ENCODE assay signal across 29 cellular contexts in genomic region chr9:73089304-73089985, GRCh38.
A peak's percentile ranks its signal among the peaks of the same experiment; 100 is the strongest.
DNase-seq lines count a peak whose midpoint lies in the region; ATAC-seq, FAIRE-seq and TF ChIP-seq lines count a peak whose summit lies in the region.
"Had no signal": no experiment of that assay in that cellular context is flagged by ENCODE, and none has a peak within 500 bp of the region (broad histone marks: within the 10 kb centered on the region; RNA-seq: fewer than 3 reads in every experiment).

No MANE protein-coding gene starts in this region.

- no peaks in the 10 kb centered on the region for H3K9me2 ChIP-seq in PC-3 (replicated peaks; ENCODE audit: low read length)

- TF ChIP-seq POLR2A in H54 (IDR thresholded peaks at IDR 0.05; ENCODE audit: low read depth, low read length) (no peak), endothelial cell of umbilical vein (IDR thresholded peaks at IDR 0.05; ENCODE audit: low read depth, low read length) (no peak)

- BruUV-seq in PC-3 (replicated peaks; lab: Mats Ljungman, UMichigan) (no TSS peak), endothelial cell of umbilical vein (replicated peaks; lab: Mats Ljungman, UMichigan) (no TSS peak)

- POLR2A ChIA-PET in PC-3 (lab: Charles Lee; ENCODE audit: unreplicated experiment) (no interaction called here), endothelial cell of umbilical vein (lab: Charles Lee) (no interaction called here)
- POLR2A ChIA-PET in naive thymus-derived CD4-positive, alpha-beta T cell (lab: Charles Lee), result interaction anchor here (0.6 kb wide), 1 partner anchor 19 kb away, joined by 4 read pairs; no protein-coding TSS in a partner anchor

- peak; percentile 85 for FAIRE-seq in H54 (lab: Jason Lieb, UNC)
- no peak for FAIRE-seq in endothelial cell of umbilical vein (lab: Jason Lieb, UNC)
- FAIRE-seq in small intestine (lab: Jason Lieb, UNC), result no peak
- FAIRE-seq: GM18507 had no signal

- peak; percentile 63 for ATAC-seq in PC-3
- ATAC-seq in naive thymus-derived CD4-positive, alpha-beta T cell, result no peak

- H3K27ac ChIP-seq in PC-3 (ENCODE audit: low read length), result no peak overlapping the region
- no peak overlapping the region for H3K27ac ChIP-seq in endothelial cell of umbilical vein (ENCODE audit: insufficient read depth, low read depth, low read length)
- peak overlapping the region in 1 of 2 donors; percentile 32 for H3K27ac ChIP-seq in small intestine (ENCODE audit: low read depth in 1 of 2, low read length in 1 of 2)
- no peak overlapping the region for H3K27ac ChIP-seq in naive thymus-derived CD4-positive, alpha-beta T cell (ENCODE audit: low read depth, low read length)
- H3K27ac ChIP-seq: HL-60, Peyer's patch, SK-N-MC had no signal

- intact Hi-C loops in PC-3 (cut with micrococcal nuclease) (no loop called here), endothelial cell of umbilical vein (cut with micrococcal nuclease) (no loop called here)
- intact Hi-C loops in naive thymus-derived CD4-positive, alpha-beta T cell (cut with micrococcal nuclease), result no loop called here

- no peaks in the 10 kb centered on the region for H3K9me3 Mint-ChIP-seq in naive thymus-derived CD4-positive, alpha-beta T cell
- H3K9me3 Mint-ChIP-seq: CD4-positive, alpha-beta memory T cell; IgD-negative memory B cell; T-helper 1 cell treated with Interleukin-12 subunit alpha and Interleukin-12 subunit beta and Interleukin-4 antibody, amounts not matched to agents 30 μg/mL and 1 μg/mL, for 36 hours had no signal

- H3K4me3 Mint-ChIP-seq in naive thymus-derived CD4-positive, alpha-beta T cell, result no peak overlapping the region
- H3K4me3 Mint-ChIP-seq: CD4-positive, alpha-beta memory T cell; IgD-negative memory B cell; T-helper 1 cell treated with Interleukin-12 subunit alpha and Interleukin-12 subunit beta and Interleukin-4 antibody, amounts not matched to agents 30 μg/mL and 1 μg/mL, for 36 hours had no signal

- H3K27me3 ChIP-seq in PC-3 (ENCODE audit: low read length), result peaks cover 4% of the 10 kb centered on the region; the same call in 1 of the 2 replicates
- no peaks in the 10 kb centered on the region for H3K27me3 ChIP-seq in endothelial cell of umbilical vein (ENCODE audit: control insufficient read depth in 2 of 2, insufficient read depth in 2 of 2, low read length in 2 of 2)
- H3K27me3 ChIP-seq in small intestine (ENCODE audit: control insufficient read depth in 2 of 2, insufficient read depth in 2 of 2, low read length in 2 of 2), result no peaks in the 10 kb centered on the region
- no peaks in the 10 kb centered on the region for H3K27me3 ChIP-seq in naive thymus-derived CD4-positive, alpha-beta T cell (ENCODE audit: control insufficient read depth in 2 of 2, insufficient read depth in 2 of 2, low read length in 2 of 2)
- H3K27me3 ChIP-seq: Peyer's patch had no signal

- H3K4me1 ChIP-seq in PC-3 (ENCODE audit: insufficient read depth, low read length), result peaks cover 7% of the 10 kb centered on the region; the same call in 1 of the 2 replicates
- peaks cover 3% of the 10 kb centered on the region for H3K4me1 ChIP-seq in endothelial cell of umbilical vein (ENCODE audit: control insufficient read depth, extremely low read depth, insufficient read depth, low read length)
- H3K4me1 ChIP-seq in small intestine (ENCODE audit: control insufficient read depth in 2 of 2, insufficient read depth in 1 of 2, low read depth in 1 of 2, low read length in 1 of 2), result peaks cover 4% of the 10 kb centered on the region in 2 donors
- no peaks in the 10 kb centered on the region for H3K4me1 ChIP-seq in naive thymus-derived CD4-positive, alpha-beta T cell (ENCODE audit: control insufficient read depth in 2 of 2, insufficient read depth in 2 of 2, low read length in 2 of 2)

- H3K4me3 ChIP-seq in PC-3 (ENCODE audit: low read length) (no peak overlapping the region), endothelial cell of umbilical vein (replicated peaks in 1 of 3; ENCODE audit: insufficient read depth in 1 of 3, low read depth in 1 of 3, low read length in 3 of 3) (no peak overlapping the region), small intestine (ENCODE audit: low read depth in 1 of 2, low read length in 2 of 2) (no peak overlapping the region)
- no peak overlapping the region for H3K4me3 ChIP-seq in naive thymus-derived CD4-positive, alpha-beta T cell (ENCODE audit: low read length)
- H3K4me3 ChIP-seq: Peyer's patch, SK-N-MC had no signal

- H3K9me3 ChIP-seq in PC-3 (ENCODE audit: low read length) (no peaks in the 10 kb centered on the region), endothelial cell of umbilical vein (replicated peaks; ENCODE audit: control insufficient read depth, insufficient read depth, low read length) (no peaks in the 10 kb centered on the region), small intestine (ENCODE audit: control insufficient read depth, low read depth) (no peaks in the 10 kb centered on the region)
- H3K9me3 ChIP-seq in naive thymus-derived CD4-positive, alpha-beta T cell (ENCODE audit: control insufficient read depth in 2 of 3, low read length in 3 of 3), result no peaks in the 10 kb centered on the region
- H3K9me3 ChIP-seq: Peyer's patch had no signal

- CTCF ChIA-PET in PC-3 (lab: Charles Lee) (no interaction called here), endothelial cell of umbilical vein (lab: Charles Lee) (interaction anchor here (0.9 to 2.6 kb wide), 5 partner anchors 18 to 232 kb away, joined by 3 to 14 read pairs (median 6); no protein-coding TSS in a partner anchor)
- CTCF ChIA-PET in naive thymus-derived CD4-positive, alpha-beta T cell (lab: Charles Lee), result no interaction called here

- peaks cover 0 to 6% (median 5%) of the 10 kb centered on the region in 7 donors for H3K4me1 Mint-ChIP-seq in naive thymus-derived CD4-positive, alpha-beta T cell

- no peaks in the 10 kb centered on the region for H3K9me1 ChIP-seq in endothelial cell of umbilical vein (replicated peaks; ENCODE audit: control insufficient read depth, extremely low read depth, insufficient read depth, low read length)

- no peak overlapping the region for H3K27ac Mint-ChIP-seq in naive thymus-derived CD4-positive, alpha-beta T cell
- H3K27ac Mint-ChIP-seq: CD4-positive, alpha-beta memory T cell; IgD-negative memory B cell; T-helper 1 cell treated with Interleukin-12 subunit alpha and Interleukin-12 subunit beta and Interleukin-4 antibody, amounts not matched to agents 30 μg/mL and 1 μg/mL, for 36 hours had no signal

- H3K36me3 Mint-ChIP-seq in naive thymus-derived CD4-positive, alpha-beta T cell, result peaks cover 0 to 1% (median 0%) of the 10 kb centered on the region in 5 donors
- H3K36me3 Mint-ChIP-seq: CD4-positive, alpha-beta memory T cell; IgD-negative memory B cell had no signal

- peaks cover 0 to 22% (median 12%) of the 10 kb centered on the region in 5 donors for H3K27me3 Mint-ChIP-seq in naive thymus-derived CD4-positive, alpha-beta T cell

- H3K4me2 ChIP-seq in PC-3 (ENCODE audit: low read length) (no peak overlapping the region), endothelial cell of umbilical vein (ENCODE audit: insufficient read depth, low read length) (no peak overlapping the region)

- H4K20me1 ChIP-seq in PC-3 (ENCODE audit: low read length), result no peaks in the 10 kb centered on the region
- H4K20me1 ChIP-seq in endothelial cell of umbilical vein (replicated peaks; ENCODE audit: control insufficient read depth, extremely low read depth, insufficient read depth, low read length), result no peaks in the 10 kb centered on the region

- H3K79me2 ChIP-seq in PC-3 (ENCODE audit: low read length) (no peaks in the 10 kb centered on the region), endothelial cell of umbilical vein (ENCODE audit: control insufficient read depth, insufficient read depth, low read length) (no peaks in the 10 kb centered on the region)

- DNase-seq in H54 (ENCODE audit: insufficient read length, low spot score) (no peak), PC-3 (peak; percentile 32), endothelial cell of umbilical vein (ENCODE audit: low read depth, low spot score) (no peak), small intestine (peak; percentile 47), SW480 (ENCODE audit: low spot score) (no peak)
- DNase-seq in naive thymus-derived CD4-positive, alpha-beta T cell, result no peak
- DNase-seq in activated T-cell treated with anti-CD3 and anti-CD28 coated beads, Interleukin-2, amount 50 U/mL, for 1 hour, result no peak
- DNase-seq: C1 segment of cervical spinal cord; CD4-positive, alpha-beta memory T cell; COR-L47; DMS79; EL; GDM1; HCEC 1CT; NCI-H1105; NCI-H1436 treated with DMSO at 0.1 percent for 48 hours; NCI-H1930; NCI-H2107; NCI-H446; NCI-H524 treated with DMSO at 0.1 percent for 48 hours; NCI-H774; NK-92 treated with Interleukin-12 subunit alpha and Interleukin-12 subunit beta, amount 100 ng/mL, for 24 hours; Peyer's patch; SIG-M5 had no signal

- dilution Hi-C loops in endothelial cell of umbilical vein (cut with MboI; ENCODE audit: extremely low pct_ligation_motif_present, low sequenced_read_pairs), result loop anchor here (25.0 kb wide), 1 partner anchor 227 kb away; no protein-coding TSS in a partner anchor

- H3K9ac ChIP-seq in PC-3 (ENCODE audit: low read length) (no peak overlapping the region), endothelial cell of umbilical vein (replicated peaks; ENCODE audit: extremely low read depth, insufficient read depth, low read length) (no peak overlapping the region)

- H3K36me3 ChIP-seq in PC-3 (ENCODE audit: low read depth, low read length) (no peaks in the 10 kb centered on the region), endothelial cell of umbilical vein (ENCODE audit: control insufficient read depth in 2 of 2, extremely low read depth in 1 of 2, insufficient read depth in 2 of 2, low read length in 2 of 2) (no peaks in the 10 kb centered on the region), small intestine (ENCODE audit: control insufficient read depth in 2 of 2, insufficient read depth in 2 of 2, low read length in 2 of 2) (no peaks in the 10 kb centered on the region)
- no peaks in the 10 kb centered on the region for H3K36me3 ChIP-seq in naive thymus-derived CD4-positive, alpha-beta T cell (ENCODE audit: control insufficient read depth in 2 of 3, insufficient read depth in 3 of 3, low read length in 3 of 3)
- H3K36me3 ChIP-seq: Peyer's patch had no signal

- no peak overlapping the region for H2AFZ ChIP-seq in PC-3 (ENCODE audit: low read length)
- H2AFZ ChIP-seq in endothelial cell of umbilical vein (ENCODE audit: low read depth, low read length), result peak overlapping the region; percentile 57

- H3F3A ChIP-seq in PC-3 (ENCODE audit: low read length, unreplicated experiment), result no peaks in the 10 kb centered on the region

- TF ChIP-seq CTCF in PC-3 (conservative IDR thresholded peaks at IDR 0.05; ENCODE audit: low read depth, low read length) (no peak), endothelial cell of umbilical vein (IDR thresholded peaks at IDR 0.05; ENCODE audit: extremely low read depth in 1 of 2, insufficient read depth in 1 of 2, low read depth in 1 of 2, low read length in 2 of 2) (no peak)

- WGBS in small intestine, 3 donors, result 26 to 63% (median 48%) methylated on average over 3 of the region's 3 CpGs

TF ChIP-seq in endothelial cell of umbilical vein, 7 proteins besides CTCF, POLR2A, EP300 and RAD21 (continues in another document):
- no peak for TF ChIP-seq MYC (IDR thresholded peaks at IDR 0.05; ENCODE audit: low read depth, low read length)
- TF ChIP-seq EZH2 (IDR thresholded peaks at IDR 0.05; ENCODE audit: borderline replicate concordance, low read depth, low read length, severe bottlenecking), result no peak
- no peak for TF ChIP-seq POLR2AphosphoS5 (IDR thresholded peaks at IDR 0.05; ENCODE audit: insufficient read depth, low read depth, low read length)
- no peak for TF ChIP-seq GATA2 (IDR thresholded peaks at IDR 0.05; ENCODE audit: insufficient read depth, insufficient read length, low read depth, low read length)

Comparison
In these comparisons a context has a peak if more than half of its experiments do, and no peak if none do; other contexts are left out.
1. DNase-seq: peak in PC-3 (single experiment) and small intestine (single experiment); none in H54 (single experiment), endothelial cell of umbilical vein (single experiment), naive thymus-derived CD4-positive, alpha-beta T cell (0 of 9), SW480 (single experiment) and activated T-cell treated with anti-CD3 and anti-CD28 coated beads, Interleukin-2, amount 50 U/mL, for 1 hour (single experiment).